ENCODE assay signal across 20 cellular contexts in the genomic region with DNA sequence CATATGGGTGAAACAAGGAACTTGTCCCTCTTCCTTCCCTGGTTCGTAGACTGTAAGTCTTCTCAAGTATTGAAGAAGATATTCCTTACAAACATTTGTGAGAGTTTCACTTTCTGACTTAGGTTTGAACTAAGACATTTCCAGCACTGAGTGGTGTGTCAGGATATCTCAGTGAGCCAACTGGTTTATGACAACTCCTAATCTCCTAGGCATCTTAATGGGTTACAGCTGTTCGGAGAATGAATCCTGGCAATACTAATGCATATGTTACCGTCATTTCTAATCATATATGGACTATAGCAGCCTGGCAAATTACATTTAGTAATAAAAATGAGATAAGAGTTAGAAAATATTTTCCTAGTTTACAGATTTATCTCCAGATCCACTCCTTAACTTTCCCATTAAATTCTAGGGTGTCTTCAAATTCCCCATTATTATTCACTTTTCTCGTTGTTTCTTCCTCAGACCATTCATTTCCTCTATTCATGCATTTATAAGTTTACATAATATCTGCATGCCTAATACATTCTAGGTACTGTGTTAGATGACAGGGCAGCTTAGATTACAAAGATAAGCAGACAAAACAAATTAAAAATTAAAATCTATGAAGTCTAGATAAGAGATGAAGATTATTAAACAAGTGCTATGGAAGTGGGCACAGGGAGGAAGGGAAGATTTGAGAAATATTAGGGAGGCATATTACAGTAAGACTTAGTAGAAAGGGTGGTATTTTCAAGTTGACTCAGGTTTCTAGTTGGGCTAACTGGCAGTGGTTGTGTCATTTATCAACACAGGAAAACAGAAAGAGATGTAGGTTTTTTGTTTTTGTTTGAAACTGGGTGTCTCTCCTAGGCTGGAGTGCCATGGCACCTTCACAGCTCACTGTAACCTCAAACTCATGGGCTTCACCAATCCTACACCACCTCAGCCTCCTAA.
DNase-seq lines count a peak whose midpoint lies in the region; ATAC-seq and TF ChIP-seq lines count a peak whose summit lies in the region.
"Had no signal": no experiment of that assay in that cellular context is flagged by ENCODE, and none has a peak within 500 bp of the region (broad histone marks: within the 10 kb centered on the region; RNA-seq: fewer than 3 reads in every experiment).

No MANE protein-coding gene starts in this region.

- no peak overlapping the region for H2AFZ ChIP-seq in osteoblast (ENCODE audit: low read length)

- peaks cover 30% of the 10 kb centered on the region for H3K4me1 ChIP-seq in SJCRH30
- no peaks in the 10 kb centered on the region for H3K4me1 ChIP-seq in osteoblast (ENCODE audit: insufficient read depth, low read length)
- H3K4me1 ChIP-seq: body of pancreas, tibial artery had no signal

- POLR2A ChIA-PET in BJ (lab: Charles Lee) (no interaction called here), WTC11 (lab: Charles Lee) (no interaction called here)

- H3K27me3 ChIP-seq in BJ (ENCODE audit: control insufficient read depth, insufficient read depth, low read length) (no peaks in the 10 kb centered on the region), SJCRH30 (no peaks in the 10 kb centered on the region), osteoblast (ENCODE audit: insufficient read depth, low read length) (no peaks in the 10 kb centered on the region)
- H3K27me3 ChIP-seq: body of pancreas, tibial artery had no signal

- H3K79me2 ChIP-seq in osteoblast (ENCODE audit: insufficient read depth, low read length), result no peaks in the 10 kb centered on the region

- H3K36me3 ChIP-seq in BJ (ENCODE audit: control insufficient read depth, insufficient read depth, low read length) (0 out of 2 replicates have a peak, but pooled peaks cover 1% of the 10 kb centered on the region), SJCRH30 (peaks cover 81% of the 10 kb centered on the region), osteoblast (ENCODE audit: insufficient read depth, low read length) (peaks cover 14% of the 10 kb centered on the region)

- H3K4me1 Mint-ChIP-seq in WTC11, result no peaks in the 10 kb centered on the region
- no peaks in the 10 kb centered on the region for H3K4me1 Mint-ChIP-seq in T-helper 2 cell treated with Interferon-gamma antibody and Interleukin-4, amounts not matched to agents 5 μg/mL and 100 μg/mL, for 36 hours (ENCODE audit: low read depth)
- H3K4me1 Mint-ChIP-seq: memory B cell had no signal

- no peaks in the 10 kb centered on the region for H4K20me1 ChIP-seq in osteoblast (ENCODE audit: insufficient read depth, low read length)

- H3K4me3 Mint-ChIP-seq in WTC11, result no peak overlapping the region
- H3K4me3 Mint-ChIP-seq in T-helper 2 cell treated with Interferon-gamma antibody and Interleukin-4, amounts not matched to agents 5 μg/mL and 100 μg/mL, for 36 hours, result no peak overlapping the region
- H3K4me3 Mint-ChIP-seq: activated naive CD8-positive, alpha-beta T cell; memory B cell had no signal

- DNase-seq in BJ (ENCODE audit: low read depth) (peak; percentile 14), SJCRH30 (peak; percentile 68 to 92), fibroblast of peridontal ligament (ENCODE audit: extremely low read depth) (peak; percentile 79), osteoblast (ENCODE audit: insufficient read length, low spot score, missing footprints) (peak; percentile 32), WTC11 (ENCODE audit: low spot score) (no peak), globus pallidus (ENCODE audit: low spot score) (no peak)
- DNase-seq in activated naive CD4-positive, alpha-beta T cell treated with anti-CD3 and anti-CD28 coated beads, Interleukin-2, amount 50 U/mL, for 16 hours, result no peak
- DNase-seq in T-helper 2 cell treated with Interferon-gamma antibody and Interleukin-4, amounts not matched to agents 5 μg/mL and 100 μg/mL, for 36 hours (ENCODE audit: low spot score), result no peak
- DNase-seq: activated CD4-positive, alpha-beta T cell treated with anti-CD3 and anti-CD28 coated beads for 1 hour; body of pancreas; hippocampal formation; MM.1S; NCI-H1694; NCI-H2171 treated with DMSO at 0.1 percent for 48 hours; NCI-H526; stimulated activated naive CD8-positive, alpha-beta T cell treated with anti-CD3 and anti-CD28 coated beads, Interleukin-15, Interleukin-2, amounts not matched to agents 100 U/mL and 50 U/mL, for 24 hours; tibial artery had no signal

- TF ChIP-seq CTCF in BJ (IDR thresholded peaks at IDR 0.05; ENCODE audit: insufficient read depth, low read depth, low read length), result no peak
- no peak for TF ChIP-seq CTCF in osteoblast (IDR thresholded peaks at IDR 0.05; ENCODE audit: extremely low read depth, low read depth, low read length)
- no peak for TF ChIP-seq CTCF in WTC11 (IDR thresholded peaks at IDR 0.05)

- ATAC-seq in WTC11, result no peak
- ATAC-seq: body of pancreas; stimulated activated naive CD8-positive, alpha-beta T cell treated with anti-CD3 and anti-CD28 coated beads, Interleukin-15, Interleukin-2, amounts not matched to agents 100 U/mL and 50 U/mL, for 24 hours had no signal

- H3K36me3 Mint-ChIP-seq in WTC11, result peaks cover 8% of the 10 kb centered on the region
- no peaks in the 10 kb centered on the region for H3K36me3 Mint-ChIP-seq in T-helper 2 cell treated with Interferon-gamma antibody and Interleukin-4, amounts not matched to agents 5 μg/mL and 100 μg/mL, for 36 hours (ENCODE audit: low read depth)
- H3K36me3 Mint-ChIP-seq: activated naive CD8-positive, alpha-beta T cell; memory B cell had no signal

- H3K27ac Mint-ChIP-seq in WTC11, result no peak overlapping the region
- H3K27ac Mint-ChIP-seq in T-helper 2 cell treated with Interferon-gamma antibody and Interleukin-4, amounts not matched to agents 5 μg/mL and 100 μg/mL, for 36 hours, result no peak overlapping the region
- H3K27ac Mint-ChIP-seq: activated naive CD8-positive, alpha-beta T cell; memory B cell; progenitor cell of endocrine pancreas had no signal

- H3K4me3 ChIP-seq in BJ (ENCODE audit: low read depth, low read length) (no peak overlapping the region), SJCRH30 (no peak overlapping the region), osteoblast (ENCODE audit: insufficient read depth, low read length) (no peak overlapping the region)
- H3K4me3 ChIP-seq: body of pancreas, tibial artery had no signal

- H3K27ac ChIP-seq in SJCRH30 (peak overlapping the region; percentile 79), osteoblast (ENCODE audit: low read depth, low read length) (no peak overlapping the region)
- H3K27ac ChIP-seq: body of pancreas, tibial artery had no signal

- no peak overlapping the region for H3K4me2 ChIP-seq in osteoblast (ENCODE audit: insufficient read depth, low read length)

- CTCF ChIA-PET in BJ (lab: Yijun Ruan, JAX) (interaction anchor here (0.9 to 1.1 kb wide), 2 partner anchors 10 to 178 kb away, joined by 3 to 5 read pairs; no protein-coding TSS in a partner anchor), WTC11 (lab: Charles Lee) (no interaction called here)

- no peaks in the 10 kb centered on the region for H3K9me3 Mint-ChIP-seq in WTC11
- H3K9me3 Mint-ChIP-seq in T-helper 2 cell treated with Interferon-gamma antibody and Interleukin-4, amounts not matched to agents 5 μg/mL and 100 μg/mL, for 36 hours, result no peaks in the 10 kb centered on the region
- H3K9me3 Mint-ChIP-seq: memory B cell had no signal

- H3K27me3 Mint-ChIP-seq in WTC11 (ENCODE audit: low read depth), result no peaks in the 10 kb centered on the region
- no peaks in the 10 kb centered on the region for H3K27me3 Mint-ChIP-seq in T-helper 2 cell treated with Interferon-gamma antibody and Interleukin-4, amounts not matched to agents 5 μg/mL and 100 μg/mL, for 36 hours (ENCODE audit: low read depth)
- H3K27me3 Mint-ChIP-seq: progenitor cell of endocrine pancreas had no signal

- H3K9me3 ChIP-seq in SJCRH30 (replicated peaks) (no peaks in the 10 kb centered on the region), osteoblast (ENCODE audit: low read depth, low read length) (no peaks in the 10 kb centered on the region)
- H3K9me3 ChIP-seq: body of pancreas, tibial artery had no signal

TF ChIP-seq in WTC11, 78 proteins besides CTCF, POLR2A, EP300 and RAD21 (continues in another document):
- TF ChIP-seq, protein P1, sequence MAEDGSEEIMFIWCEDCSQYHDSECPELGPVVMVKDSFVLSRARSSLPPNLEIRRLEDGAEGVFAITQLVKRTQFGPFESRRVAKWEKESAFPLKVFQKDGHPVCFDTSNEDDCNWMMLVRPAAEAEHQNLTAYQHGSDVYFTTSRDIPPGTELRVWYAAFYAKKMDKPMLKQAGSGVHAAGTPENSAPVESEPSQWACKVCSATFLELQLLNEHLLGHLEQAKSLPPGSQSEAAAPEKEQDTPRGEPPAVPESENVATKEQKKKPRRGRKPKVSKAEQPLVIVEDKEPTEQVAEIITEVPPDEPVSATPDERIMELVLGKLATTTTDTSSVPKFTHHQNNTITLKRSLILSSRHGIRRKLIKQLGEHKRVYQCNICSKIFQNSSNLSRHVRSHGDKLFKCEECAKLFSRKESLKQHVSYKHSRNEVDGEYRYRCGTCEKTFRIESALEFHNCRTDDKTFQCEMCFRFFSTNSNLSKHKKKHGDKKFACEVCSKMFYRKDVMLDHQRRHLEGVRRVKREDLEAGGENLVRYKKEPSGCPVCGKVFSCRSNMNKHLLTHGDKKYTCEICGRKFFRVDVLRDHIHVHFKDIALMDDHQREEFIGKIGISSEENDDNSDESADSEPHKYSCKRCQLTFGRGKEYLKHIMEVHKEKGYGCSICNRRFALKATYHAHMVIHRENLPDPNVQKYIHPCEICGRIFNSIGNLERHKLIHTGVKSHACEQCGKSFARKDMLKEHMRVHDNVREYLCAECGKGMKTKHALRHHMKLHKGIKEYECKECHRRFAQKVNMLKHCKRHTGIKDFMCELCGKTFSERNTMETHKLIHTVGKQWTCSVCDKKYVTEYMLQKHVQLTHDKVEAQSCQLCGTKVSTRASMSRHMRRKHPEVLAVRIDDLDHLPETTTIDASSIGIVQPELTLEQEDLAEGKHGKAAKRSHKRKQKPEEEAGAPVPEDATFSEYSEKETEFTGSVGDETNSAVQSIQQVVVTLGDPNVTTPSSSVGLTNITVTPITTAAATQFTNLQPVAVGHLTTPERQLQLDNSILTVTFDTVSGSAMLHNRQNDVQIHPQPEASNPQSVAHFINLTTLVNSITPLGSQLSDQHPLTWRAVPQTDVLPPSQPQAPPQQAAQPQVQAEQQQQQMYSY (CRISPR knock-in tag; IDR thresholded peaks at IDR 0.05), result no peak
- TF ChIP-seq GABPB1 (CRISPR knock-in tag; IDR thresholded peaks at IDR 0.05), result no peak
- TF ChIP-seq, protein P2, sequence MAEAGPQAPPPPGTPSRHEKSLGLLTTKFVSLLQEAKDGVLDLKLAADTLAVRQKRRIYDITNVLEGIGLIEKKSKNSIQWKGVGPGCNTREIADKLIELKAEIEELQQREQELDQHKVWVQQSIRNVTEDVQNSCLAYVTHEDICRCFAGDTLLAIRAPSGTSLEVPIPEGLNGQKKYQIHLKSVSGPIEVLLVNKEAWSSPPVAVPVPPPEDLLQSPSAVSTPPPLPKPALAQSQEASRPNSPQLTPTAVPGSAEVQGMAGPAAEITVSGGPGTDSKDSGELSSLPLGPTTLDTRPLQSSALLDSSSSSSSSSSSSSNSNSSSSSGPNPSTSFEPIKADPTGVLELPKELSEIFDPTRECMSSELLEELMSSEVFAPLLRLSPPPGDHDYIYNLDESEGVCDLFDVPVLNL (CRISPR knock-in tag; IDR thresholded peaks at IDR 0.05; ENCODE audit: borderline replicate concordance, low read depth), result no peak

Comparison
In these comparisons a context has a peak if more than half of its experiments do, and no peak if none do; other contexts are left out.
1. DNase-seq: peak in BJ (single experiment), SJCRH30 (2 of 2), fibroblast of peridontal ligament (single experiment) and osteoblast (single experiment); none in WTC11 (single experiment), globus pallidus (single experiment), activated naive CD4-positive, alpha-beta T cell treated with anti-CD3 and anti-CD28 coated beads, Interleukin-2, amount 50 U/mL, for 16 hours (single experiment) and T-helper 2 cell treated with Interferon-gamma antibody and Interleukin-4, amounts not matched to agents 5 μg/mL and 100 μg/mL, for 36 hours (single experiment).